Comparison of ENCODE assay signal across 9 cellular contexts in genomic region chr11:100681064-100681502, GRCh38. TPM values are rescaled to one million over a fixed set of nuclear protein-coding genes. Genes with fewer than 3 reads are reported as not detected.
A peak's percentile ranks its signal among the peaks of the same experiment; 100 is the strongest.
DNase-seq lines count a peak whose midpoint lies in the region; FAIRE-seq and TF ChIP-seq lines count a peak whose summit lies in the region.
"Had no signal": no experiment of that assay in that cellular context is flagged by ENCODE, and none has a peak within 500 bp of the region (broad histone marks: within the 10 kb centered on the region; RNA-seq: fewer than 3 reads in every experiment).

No MANE protein-coding gene starts in this region.

- DNase-seq in DMS 273 (lab: John Stamatoyannopoulos, UW; ENCODE audit: unreplicated experiment) (peak; percentile 20), DMS 273 treated with DMSO at 0.1 percent for 48 hours (lab: John Stamatoyannopoulos, UW) (no peak), H54 (ENCODE audit: insufficient read length, low spot score) (no peak), SK-MEL-5 (ENCODE audit: low read depth, low spot score) (peak; percentile 72), foreskin melanocyte (peak; percentile 42), skeletal muscle cell (ENCODE audit: low read depth) (peak; percentile 73), amniotic stem cell (lab: John Stamatoyannopoulos, UW) (no peak)
- DNase-seq in Jurkat, Clone E6-1 (ENCODE audit: low read depth, low spot score) = peak; percentile 76

- no peak for TF ChIP-seq POLR2A in H54 (IDR thresholded peaks at IDR 0.05; ENCODE audit: low read depth, low read length)

- FAIRE-seq in H54 (lab: Jason Lieb, UNC) = peak; percentile 30

- in situ Hi-C loops in SK-MEL-5 (cut with HindIII; ENCODE audit: low pct_unique_long_range_greater_than_20kb, low sequenced_read_pairs) = no loop called here

- H3K4me3 ChIP-seq in Jurkat, Clone E6-1 (ENCODE audit: low read length) = no peak overlapping the region
- no peak overlapping the region for H3K4me3 ChIP-seq in skeletal muscle cell (ENCODE audit: low read depth, low read length)
- H3K4me3 ChIP-seq: skin epidermis had no signal

RNA-seq across cellular contexts. Expression of gene ARHGAP42, which starts 6.0 kb away (rescaled TPM):
- polyA plus RNA-seq in Jurkat, Clone E6-1 (2012; ENCODE audit: insufficient read depth, insufficient read length) = 3.7 TPM
- total RNA-seq in SK-MEL-5 (2014; rRNA removed; shearing (Covaris generic)) = 18.3 and 19.3 TPM in 2 replicates
- 11.6 and 14.3 TPM in 2 replicates for polyA plus RNA-seq in SK-MEL-5 (2015; cell fraction: cytosol; rRNA removed)
- 16.8 and 20.6 TPM in 2 replicates for polyA plus RNA-seq in SK-MEL-5 (2015; cell fraction: nucleus; rRNA removed)

Comparison
In these comparisons a context has a peak if more than half of its experiments do, and no peak if none do; other contexts are left out.
1. DNase-seq: peak in DMS 273 (single experiment), Jurkat, Clone E6-1 (single experiment), SK-MEL-5 (single experiment), foreskin melanocyte (single experiment) and skeletal muscle cell (single experiment); none in DMS 273 treated with DMSO at 0.1 percent for 48 hours (single experiment), H54 (single experiment) and amniotic stem cell (single experiment).